ENCODE assay signal across 27 cellular contexts in the genomic region with DNA sequence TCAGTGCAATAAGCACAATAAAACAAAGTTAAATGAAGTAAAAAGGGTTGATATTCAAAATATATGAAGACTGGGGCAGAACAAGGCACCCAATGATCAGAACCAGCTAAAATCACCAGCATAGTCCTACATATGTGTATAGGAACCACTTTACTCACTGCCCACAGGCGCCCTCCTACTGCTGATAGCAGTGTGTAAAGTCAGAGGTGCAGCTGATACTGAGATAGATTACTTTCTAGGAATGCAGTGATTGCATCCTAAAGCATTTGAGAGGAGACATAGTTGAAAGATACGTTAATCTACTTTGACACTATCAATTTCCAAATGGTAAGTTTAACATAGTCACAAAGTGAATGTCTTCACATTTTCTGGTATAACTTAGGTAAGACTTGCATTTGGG.
"Had no signal": no experiment of that assay in that cellular context is flagged by ENCODE, and none has a peak within 500 bp of the region (broad histone marks: within the 10 kb centered on the region; RNA-seq: fewer than 3 reads in every experiment).

No MANE protein-coding gene starts in this region.

- H3K4me1 Mint-ChIP-seq: naive thymus-derived CD8-positive, alpha-beta T cell; neural crest cell; stimulated activated effector memory CD8-positive, alpha-beta T cell treated with anti-CD3 and anti-CD28 coated beads, Interleukin-12 subunit alpha, Interleukin-12 subunit beta, amount 100 ng/mL, for 72 hours; stimulated activated naive B cell treated with anti-CD40 and anti-IgM and Interleukin-4, amounts not matched to agents 10 μg/mL and 1 μg/mL and 100 μg/mL, for 72 hours had no signal

- H3K36me3 Mint-ChIP-seq: naive thymus-derived CD8-positive, alpha-beta T cell; natural killer cell treated with Interleukin-12 subunit alpha and Interleukin-12 subunit beta and Interleukin-15 and Interleukin-18, amount 100 ng/mL, for 72 hours; stimulated activated effector memory CD8-positive, alpha-beta T cell treated with anti-CD3 and anti-CD28 coated beads, Interleukin-12 subunit alpha, Interleukin-12 subunit beta, amount 100 ng/mL, for 72 hours; stimulated activated naive B cell treated with anti-CD40 and anti-IgM and Interleukin-4, amounts not matched to agents 10 μg/mL and 1 μg/mL and 100 μg/mL, for 72 hours; type B pancreatic cell had no signal

- H3K9me3 ChIP-seq: neutrophil, pancreas, prostate gland, right lobe of liver, sigmoid colon, stomach, thoracic aorta, thyroid gland, tibial nerve, upper lobe of right lung, uterus had no signal

- H3K4me3 ChIP-seq: pancreas, prostate gland, right lobe of liver, sigmoid colon, stomach, thoracic aorta, thyroid gland, tibial nerve, upper lobe of right lung, uterus had no signal

- H3K27ac ChIP-seq: neutrophil, pancreas, prostate gland, right lobe of liver, sigmoid colon, stomach, thoracic aorta, thyroid gland, tibial nerve, upper lobe of right lung, uterus had no signal

- H3K27me3 ChIP-seq: neutrophil, pancreas, right lobe of liver, sigmoid colon, stomach, thyroid gland, tibial nerve, upper lobe of right lung, uterus had no signal

- H3K9me3 Mint-ChIP-seq: natural killer cell treated with Interleukin-12 subunit alpha and Interleukin-12 subunit beta and Interleukin-15 and Interleukin-18, amount 100 ng/mL, for 72 hours; stimulated activated naive B cell treated with anti-CD40 and anti-IgM and Interleukin-4, amounts not matched to agents 10 μg/mL and 1 μg/mL and 100 μg/mL, for 72 hours; stimulated activated naive CD8-positive, alpha-beta T cell treated with anti-CD3 and anti-CD28 coated beads, Interleukin-15, Interleukin-2, amounts not matched to agents 100 ng/mL and 50 ng/mL, for 24 hours had no signal

- H3K27ac Mint-ChIP-seq: naive thymus-derived CD8-positive, alpha-beta T cell; natural killer cell treated with Interleukin-12 subunit alpha and Interleukin-12 subunit beta and Interleukin-15 and Interleukin-18, amount 100 ng/mL, for 72 hours; nephron progenitor cell; stimulated activated effector memory CD8-positive, alpha-beta T cell treated with anti-CD3 and anti-CD28 coated beads, Interleukin-12 subunit alpha, Interleukin-12 subunit beta, amount 100 ng/mL, for 72 hours; stimulated activated naive B cell treated with anti-CD40 and anti-IgM and Interleukin-4, amounts not matched to agents 10 μg/mL and 1 μg/mL and 100 μg/mL, for 72 hours; stimulated activated naive CD8-positive, alpha-beta T cell treated with anti-CD3 and anti-CD28 coated beads, Interleukin-15, Interleukin-2, amounts not matched to agents 100 ng/mL and 50 ng/mL, for 24 hours; type B pancreatic cell had no signal

- DNase-seq: naive thymus-derived CD8-positive, alpha-beta T cell; nephron progenitor cell; nucleus accumbens; pancreas; right cardiac atrium; right lobe of liver; sigmoid colon; small intestine; stimulated activated CD4-positive, alpha-beta T cell treated with anti-CD3 and anti-CD28 coated beads, Interleukin-15, amount 100 ng/mL, for 24 hours; stimulated activated CD4-positive, alpha-beta T cell treated with anti-CD3 and anti-CD28 coated beads, Interleukin-2, amount 100 ng/mL, for 24 hours; stimulated activated CD4-positive, alpha-beta T cell treated with anti-CD3 and anti-CD28 coated beads, Interleukin-2, amount 100 ng/mL, for 48 hours; stimulated activated CD4-positive, alpha-beta T cell treated with anti-CD3 and anti-CD28 coated beads, Interleukin-4, amount 100 ng/mL, for 24 hours; stimulated activated naive B cell treated with anti-CD40 and anti-IgM and Interleukin-4, amounts not matched to agents 10 μg/mL and 1 μg/mL and 100 μg/mL, for 72 hours; stimulated activated naive CD4-positive, alpha-beta T cell treated with Interleukin-2 at 50 U/mL for 16 hours; stomach; thyroid gland; upper lobe of right lung; uterus had no signal

- ATAC-seq: naive thymus-derived CD8-positive, alpha-beta T cell; natural killer cell treated with Interleukin-12 subunit alpha and Interleukin-12 subunit beta and Interleukin-15 and Interleukin-18, amount 100 ng/mL, for 72 hours; pancreas; right cardiac atrium; right lobe of liver; stimulated activated effector memory CD8-positive, alpha-beta T cell treated with anti-CD3 and anti-CD28 coated beads, Interleukin-12 subunit alpha, Interleukin-12 subunit beta, amount 100 ng/mL, for 72 hours; stimulated activated naive B cell treated with anti-CD40 and anti-IgM and Interleukin-4, amounts not matched to agents 10 μg/mL and 1 μg/mL and 100 μg/mL, for 72 hours; upper lobe of right lung had no signal

- H3K4me3 Mint-ChIP-seq: naive thymus-derived CD8-positive, alpha-beta T cell; natural killer cell treated with Interleukin-12 subunit alpha and Interleukin-12 subunit beta and Interleukin-15 and Interleukin-18, amount 100 ng/mL, for 72 hours; nephron progenitor cell; neural crest cell; stimulated activated effector memory CD8-positive, alpha-beta T cell treated with anti-CD3 and anti-CD28 coated beads, Interleukin-12 subunit alpha, Interleukin-12 subunit beta, amount 100 ng/mL, for 72 hours; stimulated activated naive B cell treated with anti-CD40 and anti-IgM and Interleukin-4, amounts not matched to agents 10 μg/mL and 1 μg/mL and 100 μg/mL, for 72 hours; stimulated activated naive CD8-positive, alpha-beta T cell treated with anti-CD3 and anti-CD28 coated beads, Interleukin-15, Interleukin-2, amounts not matched to agents 100 ng/mL and 50 ng/mL, for 24 hours; type B pancreatic cell had no signal

- FAIRE-seq: pancreas, small intestine had no signal

- H3K36me3 ChIP-seq: neutrophil, pancreas, prostate gland, right lobe of liver, sigmoid colon, stomach, thoracic aorta, thyroid gland, tibial nerve, upper lobe of right lung, uterus had no signal

- H3K4me1 ChIP-seq: pancreas, prostate gland, right lobe of liver, sigmoid colon, stomach, thyroid gland, tibial nerve, upper lobe of right lung, uterus had no signal

- H3K27me3 Mint-ChIP-seq: natural killer cell treated with Interleukin-12 subunit alpha and Interleukin-12 subunit beta and Interleukin-15 and Interleukin-18, amount 100 ng/mL, for 72 hours; stimulated activated naive CD8-positive, alpha-beta T cell treated with anti-CD3 and anti-CD28 coated beads, Interleukin-15, Interleukin-2, amounts not matched to agents 100 ng/mL and 50 ng/mL, for 24 hours had no signal
